In the genomic region with DNA sequence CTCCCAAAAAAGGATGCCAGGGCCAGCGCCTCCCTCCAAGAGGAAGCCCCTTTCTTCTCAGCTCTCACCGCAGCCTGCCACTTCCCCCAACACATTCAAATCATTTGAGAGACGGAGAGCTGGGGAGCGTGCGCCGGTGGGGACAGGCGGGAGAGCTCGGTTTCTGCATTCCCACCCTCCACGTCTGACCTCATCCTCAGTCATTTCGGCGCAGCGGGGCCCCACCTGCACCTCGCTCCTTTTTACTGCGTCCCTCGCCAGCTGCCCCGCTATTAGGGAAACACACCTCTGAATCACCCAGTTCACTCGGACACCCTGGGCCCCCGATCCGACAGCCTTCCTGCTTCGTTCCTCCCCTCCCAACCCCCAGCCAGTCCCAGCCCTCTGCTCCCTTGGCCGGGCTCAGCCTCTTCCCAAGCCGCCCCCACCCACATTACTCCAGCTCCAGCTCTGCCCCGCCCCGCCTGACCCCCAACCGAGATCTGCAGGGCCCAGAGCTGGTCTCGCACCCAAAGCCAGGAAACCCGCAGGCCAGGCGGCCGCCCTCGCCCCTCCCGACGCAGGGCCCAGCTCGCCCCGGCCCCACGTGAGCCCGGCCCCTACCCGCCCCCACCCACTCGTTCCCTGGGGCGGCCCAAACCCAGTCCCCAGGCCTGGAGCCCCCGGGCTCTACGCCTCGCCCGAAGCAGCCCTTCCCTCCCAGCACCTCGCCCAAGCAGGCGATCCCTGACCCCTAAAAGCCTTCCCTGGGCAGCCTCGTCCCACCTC, we compare ENCODE assay signal across 8 cellular contexts. TPM values are rescaled to one million over a fixed set of nuclear protein-coding genes. Genes with fewer than 3 reads are reported as not detected.
DNase-seq lines count a peak whose midpoint lies in the region; ATAC-seq and TF ChIP-seq lines count a peak whose summit lies in the region.

No MANE protein-coding gene starts in this region.

- no peak for TF ChIP-seq CTCF in GM10266 (IDR thresholded peaks at IDR 0.05; ENCODE audit: control insufficient read depth, insufficient read depth, low read depth, missing control alignments)
- TF ChIP-seq CTCF in fibroblast of mammary gland (conservative IDR thresholded peaks at IDR 0.05; ENCODE audit: control insufficient read depth, insufficient read depth, low read depth, low read length), result no peak

- peak overlapping the region; percentile 91 to 97 (median 94) for H3K9ac ChIP-seq in subcutaneous abdominal adipose tissue (ENCODE audit: low read length in 5 of 5)

- peaks cover 0 to 50% (median 38%) of the 10 kb centered on the region in 5 donors for H3K4me1 ChIP-seq in subcutaneous abdominal adipose tissue (ENCODE audit: control insufficient read depth in 5 of 5, insufficient read depth in 5 of 5, low read length in 5 of 5)

- H3K27ac Mint-ChIP-seq in naive thymus-derived CD8-positive, alpha-beta T cell, result peak overlapping the region; percentile 34 to 88 (median 72)

- H3K4me1 Mint-ChIP-seq in activated T-cell treated with anti-CD3 and anti-CD28 coated beads, Interleukin-2, amount 50 U/mL, for 4 hours (ENCODE audit: low read depth), result peaks cover 27% of the 10 kb centered on the region
- H3K4me1 Mint-ChIP-seq in naive thymus-derived CD8-positive, alpha-beta T cell, result peaks cover 13 to 47% (median 26%) of the 10 kb centered on the region in 4 donors

- H3K9me3 ChIP-seq in subcutaneous abdominal adipose tissue (ENCODE audit: control insufficient read depth in 5 of 5, low read length in 5 of 5), result no peaks in the 10 kb centered on the region

- peak; percentile 11 to 16 for ATAC-seq in activated T-cell treated with anti-CD3 and anti-CD28 coated beads, Interleukin-2, amount 50 U/mL, for 4 hours
- ATAC-seq in naive thymus-derived CD8-positive, alpha-beta T cell, result peak in 1 of 2 donors; percentile 5

- no peaks in the 10 kb centered on the region for H3K36me3 ChIP-seq in subcutaneous abdominal adipose tissue (ENCODE audit: control insufficient read depth in 5 of 5, insufficient read depth in 5 of 5, low read length in 5 of 5)

- no peaks in the 10 kb centered on the region for H3K9me3 Mint-ChIP-seq in activated T-cell treated with anti-CD3 and anti-CD28 coated beads, Interleukin-2, amount 50 U/mL, for 4 hours
- H3K9me3 Mint-ChIP-seq in naive thymus-derived CD8-positive, alpha-beta T cell, result no peaks in the 10 kb centered on the region

- peak overlapping the region; percentile 85 for H3K4me3 Mint-ChIP-seq in activated T-cell treated with anti-CD3 and anti-CD28 coated beads, Interleukin-2, amount 50 U/mL, for 4 hours
- peak overlapping the region; percentile 82 to 97 (median 88) for H3K4me3 Mint-ChIP-seq in naive thymus-derived CD8-positive, alpha-beta T cell

- H3K27ac ChIP-seq in subcutaneous abdominal adipose tissue (ENCODE audit: low read depth, low read length), result peak overlapping the region; percentile 99

- H3K27me3 Mint-ChIP-seq in activated T-cell treated with anti-CD3 and anti-CD28 coated beads, Interleukin-2, amount 50 U/mL, for 4 hours (ENCODE audit: low read depth), result no peaks in the 10 kb centered on the region
- H3K27me3 Mint-ChIP-seq in naive thymus-derived CD8-positive, alpha-beta T cell, result no peaks in the 10 kb centered on the region

- POLR2A ChIA-PET in naive thymus-derived CD8-positive, alpha-beta T cell (lab: Charles Lee), result interaction anchor here (0.7 kb wide), 1 partner anchor 113 kb away, joined by 3 read pairs; no protein-coding TSS in a partner anchor

- no peaks in the 10 kb centered on the region for H3K27me3 ChIP-seq in subcutaneous abdominal adipose tissue (ENCODE audit: control insufficient read depth in 5 of 5, insufficient read depth in 4 of 5, low read length in 5 of 5)

- peak; percentile 60 for DNase-seq in GM10266 (ENCODE audit: extremely low spot score)
- DNase-seq in HT1080 (ENCODE audit: low read depth), result peak; percentile 97
- DNase-seq in NOMO-1 treated with DMSO at 0.1 percent for 48 hours (lab: John Stamatoyannopoulos, UW; ENCODE audit: unreplicated experiment), result peak; percentile 76
- peak; percentile 20 for DNase-seq in activated T-cell treated with anti-CD3 and anti-CD28 coated beads, Interleukin-2, amount 50 U/mL, for 4 hours
- DNase-seq in fibroblast of mammary gland (ENCODE audit: low read depth), result peak; percentile 85
- peak; percentile 1 to 63 (median 28) for DNase-seq in naive thymus-derived CD8-positive, alpha-beta T cell
- no peak for DNase-seq in epidermal melanocyte (ENCODE audit: insufficient read length, low spot score)

- H3K4me3 ChIP-seq in fibroblast of mammary gland (ENCODE audit: control insufficient read depth, low read depth, low read length), result peak overlapping the region; percentile 89
- peak overlapping the region; percentile 86 to 94 (median 91) for H3K4me3 ChIP-seq in subcutaneous abdominal adipose tissue (ENCODE audit: low read depth in 1 of 5, low read length in 5 of 5)

- no peaks in the 10 kb centered on the region for H3K36me3 Mint-ChIP-seq in activated T-cell treated with anti-CD3 and anti-CD28 coated beads, Interleukin-2, amount 50 U/mL, for 4 hours (ENCODE audit: insufficient read depth)
- H3K36me3 Mint-ChIP-seq in naive thymus-derived CD8-positive, alpha-beta T cell, result no peaks in the 10 kb centered on the region

RNA-seq across cellular contexts. Expression of gene CORO1C, which starts 0.8 kb away (rescaled TPM):
- 186 and 210 TPM in 2 replicates for total RNA-seq in HT1080 (2014; rRNA removed; shearing (Covaris generic))
- polyA plus RNA-seq in HT1080 (2015; cell fraction: cytosol; rRNA removed), result 182 and 192 TPM in 2 replicates
- 216 and 226 TPM in 2 replicates for polyA plus RNA-seq in HT1080 (2015; cell fraction: nucleus; rRNA removed)
- total RNA-seq in activated T-cell treated with anti-CD3 and anti-CD28 coated beads, Interleukin-2, amount 50 U/mL, for 4 hours, result 10 to 100 TPM; 41.3 to 59.7 (median 47.7) TPM
- 10 to 100 TPM in 1 of 2 experiments, 1 to 10 TPM in 1; 5.5 to 10.3 TPM for total RNA-seq in naive thymus-derived CD8-positive, alpha-beta T cell
- 10 to 100 TPM in 1 of 3 donors, 1 to 10 TPM in 2; 5.0 to 13.1 (median 6.5) TPM for polyA plus RNA-seq in naive thymus-derived CD8-positive, alpha-beta T cell
